8 cellular contexts compared by ENCODE assay signal in the genomic region with DNA sequence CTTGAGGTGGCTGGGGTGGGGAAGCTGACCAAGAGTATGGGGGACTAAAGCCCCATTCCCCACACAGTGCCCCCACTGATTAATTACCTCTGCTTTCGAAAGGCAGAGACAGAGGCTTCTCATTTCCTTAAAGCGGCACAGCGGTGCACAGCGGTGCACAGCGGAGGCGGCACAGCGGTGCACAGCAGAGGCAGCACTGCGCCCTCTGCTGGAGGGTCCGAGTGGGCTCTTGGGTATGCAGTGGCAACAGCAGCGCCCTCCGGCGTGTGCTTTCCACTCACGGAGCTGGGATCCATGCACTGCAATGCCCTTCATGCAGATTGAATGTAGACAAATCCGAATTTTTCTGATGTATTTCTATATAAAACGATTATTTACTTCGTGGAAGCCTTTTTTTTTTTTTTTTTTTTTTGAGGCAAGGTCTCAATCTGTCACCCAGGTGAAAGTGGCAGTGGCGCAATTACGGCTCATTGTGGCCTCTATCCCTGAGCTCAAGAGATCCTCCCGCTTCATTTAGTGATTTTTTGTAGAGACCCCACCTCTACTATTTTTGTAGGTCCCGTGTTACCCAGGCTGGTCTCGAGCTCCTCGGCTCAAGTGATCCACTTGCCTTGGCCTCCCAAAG. TPM values are rescaled to one million over a fixed set of nuclear protein-coding genes. Genes with fewer than 3 reads are reported as not detected.
DNase-seq lines count a peak whose midpoint lies in the region; ATAC-seq and TF ChIP-seq lines count a peak whose summit lies in the region.

No MANE protein-coding gene starts in this region.

- intact Hi-C loops in A673 (cut with micrococcal nuclease; ENCODE audit: unreplicated experiment) = no loop called here

- no peak overlapping the region for H3K4me3 ChIP-seq in A673 (ENCODE audit: low read depth, low read length, poor library complexity, severe bottlenecking)

- H3K9me3 ChIP-seq in A673 (ENCODE audit: low read depth, low read length, poor library complexity, severe bottlenecking) = no peaks in the 10 kb centered on the region

- H3K4me1 ChIP-seq in A673 (ENCODE audit: insufficient read depth, low read length, poor library complexity, severe bottlenecking) = no peaks in the 10 kb centered on the region

- TF ChIP-seq CTCF in A673 (conservative IDR thresholded peaks at IDR 0.05; ENCODE audit: low read depth, low read length) = peak; percentile 93

- peaks cover 51% of the 10 kb centered on the region for H3K27me3 ChIP-seq in A673 (replicated peaks; ENCODE audit: insufficient read depth, low read depth, low read length, poor library complexity)

- H3K4me3 Mint-ChIP-seq in activated naive CD4-positive, alpha-beta T cell treated with anti-CD3 and anti-CD28 coated beads, Interleukin-2, amount 50 U/mL, for 24 hours = peak overlapping the region; percentile 26

- no peaks in the 10 kb centered on the region for H3K9me3 Mint-ChIP-seq in activated naive CD4-positive, alpha-beta T cell treated with anti-CD3 and anti-CD28 coated beads, Interleukin-2, amount 50 U/mL, for 24 hours

- ATAC-seq in GM18868 (IDR thresholded peaks at IDR 0.05; ENCODE audit: unreplicated experiment) (peak; percentile 100), HG03064 (IDR thresholded peaks at IDR 0.05; ENCODE audit: low read depth, unreplicated experiment) (peak; percentile 99)

- DNase-seq in A673 (ENCODE audit: low spot score) (peak; percentile 73), SK-MEL-5 (ENCODE audit: low read depth, low spot score) (peak; percentile 75), iPS DF 4.7 (ENCODE audit: extremely low read depth, low spot score) (peak; percentile 9), SW 1271 (lab: John Stamatoyannopoulos, UW) (no peak)
- DNase-seq in stimulated activated CD4-positive, alpha-beta T cell treated with anti-CD3 and anti-CD28 coated beads, Interleukin-4, amount 100 ng/mL, for 1 hour = peak; percentile 70

- no TSS peak for BruUV-seq in A673 (replicated peaks; lab: Mats Ljungman, UMichigan)

- POLR2A ChIA-PET in A673 (lab: Charles Lee; ENCODE audit: low non-redundant PET) = no interaction called here

- CTCF ChIA-PET in A673 (lab: Charles Lee) = interaction anchor here (0.6 to 0.9 kb wide), 8 partner anchors 10 to 1380 kb away, joined by 3 to 15 read pairs (median 4); a partner anchor contains a TSS

- H3K36me3 Mint-ChIP-seq in activated naive CD4-positive, alpha-beta T cell treated with anti-CD3 and anti-CD28 coated beads, Interleukin-2, amount 50 U/mL, for 24 hours = no peaks in the 10 kb centered on the region

- H3K27ac Mint-ChIP-seq in activated naive CD4-positive, alpha-beta T cell treated with anti-CD3 and anti-CD28 coated beads, Interleukin-2, amount 50 U/mL, for 24 hours = no peak overlapping the region

- H3K27ac ChIP-seq in A673 (ENCODE audit: low read depth, low read length, poor library complexity, severe bottlenecking) = no peak overlapping the region

- in situ Hi-C loops in SK-MEL-5 (cut with HindIII; ENCODE audit: low pct_unique_long_range_greater_than_20kb, low sequenced_read_pairs) = no loop called here

- peaks cover 2% of the 10 kb centered on the region for H3K27me3 Mint-ChIP-seq in activated naive CD4-positive, alpha-beta T cell treated with anti-CD3 and anti-CD28 coated beads, Interleukin-2, amount 50 U/mL, for 24 hours

- H3K36me3 ChIP-seq in A673 (ENCODE audit: insufficient read depth, low read length, poor library complexity, severe bottlenecking) = no peaks in the 10 kb centered on the region

- H3K4me1 Mint-ChIP-seq in activated naive CD4-positive, alpha-beta T cell treated with anti-CD3 and anti-CD28 coated beads, Interleukin-2, amount 50 U/mL, for 24 hours = peaks cover 10% of the 10 kb centered on the region

RNA-seq across cellular contexts. Expression of a gene that starts 19.7 kb away (rescaled TPM):
- total RNA-seq in A673 (2021) = 38.9 and 41.2 TPM in 2 replicates
- total RNA-seq in SK-MEL-5 (2014; rRNA removed; shearing (Covaris generic)) = 33.6 and 34.4 TPM in 2 replicates
- 31.2 and 49.2 TPM in 2 replicates for polyA plus RNA-seq in SK-MEL-5 (2015; cell fraction: cytosol; rRNA removed)
- polyA plus RNA-seq in SK-MEL-5 (2015; cell fraction: nucleus; rRNA removed) = 11.7 and 17.0 TPM in 2 replicates

Comparison
In these comparisons a context has a peak if more than half of its experiments do, and no peak if none do; other contexts are left out.
1. DNase-seq: peak in A673 (single experiment), SK-MEL-5 (single experiment), iPS DF 4.7 (single experiment) and stimulated activated CD4-positive, alpha-beta T cell treated with anti-CD3 and anti-CD28 coated beads, Interleukin-4, amount 100 ng/mL, for 1 hour (single experiment); none in SW 1271 (0 of 2).